ENCODE assay signal across 1 cellular context in genomic region chr1:40384413-40384762, GRCh38.
TF ChIP-seq lines count a peak whose summit lies in the region.

No MANE protein-coding gene starts in this region.

TF ChIP-seq in HepG2, 621 proteins besides CTCF, POLR2A, EP300 and RAD21 (continued from another document and continues in another):
- TF ChIP-seq BCLAF1 (IDR thresholded peaks at IDR 0.05), result no peak
- TF ChIP-seq ZBTB4 (CRISPR knock-in tag; IDR thresholded peaks at IDR 0.05; ENCODE audit: borderline replicate concordance), result no peak
- TF ChIP-seq TBX2 (CRISPR knock-in tag; IDR thresholded peaks at IDR 0.05; ENCODE audit: borderline replicate concordance), result peak; percentile 34
- TF ChIP-seq ATF7 (IDR thresholded peaks at IDR 0.05), result no peak
- TF ChIP-seq ATF7 (CRISPR knock-in tag; IDR thresholded peaks at IDR 0.05), result no peak
- TF ChIP-seq GMEB2 (CRISPR knock-in tag; IDR thresholded peaks at IDR 0.05; ENCODE audit: low read depth), result no peak
- no peak for TF ChIP-seq ZNF891 (CRISPR knock-in tag; IDR thresholded peaks at IDR 0.05)
- TF ChIP-seq ZNF775 (CRISPR knock-in tag; IDR thresholded peaks at IDR 0.05; ENCODE audit: borderline replicate concordance), result no peak
- no peak for TF ChIP-seq HNRNPUL1 (IDR thresholded peaks at IDR 0.05; ENCODE audit: low read depth, low read length)
- no peak for TF ChIP-seq NFYB (CRISPR knock-in tag; IDR thresholded peaks at IDR 0.05)
- TF ChIP-seq NONO (IDR thresholded peaks at IDR 0.05), result no peak
- TF ChIP-seq NONO (CRISPR knock-in tag; conservative IDR thresholded peaks at IDR 0.05), result no peak
- TF ChIP-seq, protein P1, sequence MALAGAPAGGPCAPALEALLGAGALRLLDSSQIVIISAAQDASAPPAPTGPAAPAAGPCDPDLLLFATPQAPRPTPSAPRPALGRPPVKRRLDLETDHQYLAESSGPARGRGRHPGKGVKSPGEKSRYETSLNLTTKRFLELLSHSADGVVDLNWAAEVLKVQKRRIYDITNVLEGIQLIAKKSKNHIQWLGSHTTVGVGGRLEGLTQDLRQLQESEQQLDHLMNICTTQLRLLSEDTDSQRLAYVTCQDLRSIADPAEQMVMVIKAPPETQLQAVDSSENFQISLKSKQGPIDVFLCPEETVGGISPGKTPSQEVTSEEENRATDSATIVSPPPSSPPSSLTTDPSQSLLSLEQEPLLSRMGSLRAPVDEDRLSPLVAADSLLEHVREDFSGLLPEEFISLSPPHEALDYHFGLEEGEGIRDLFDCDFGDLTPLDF (CRISPR knock-in tag; IDR thresholded peaks at IDR 0.05), result no peak
- peak; percentile 18; the same call in 1 of the 2 replicates for TF ChIP-seq MYPOP (CRISPR knock-in tag; IDR thresholded peaks at IDR 0.05)
- TF ChIP-seq ZBTB7B (CRISPR knock-in tag; IDR thresholded peaks at IDR 0.05), result no peak
- no peak for TF ChIP-seq ZNF234 (CRISPR knock-in tag; conservative IDR thresholded peaks at IDR 0.05)
- no peak for TF ChIP-seq SOX13 (IDR thresholded peaks at IDR 0.05)
- TF ChIP-seq SOX13 (CRISPR knock-in tag; conservative IDR thresholded peaks at IDR 0.05 in 1 of 2, IDR thresholded peaks at IDR 0.05 in 1 of 2), result peak in 1 of 2 experiments; percentile 35; a peak in 1 of 4 replicates
- no peak for TF ChIP-seq SP1 (IDR thresholded peaks at IDR 0.05)
- TF ChIP-seq SP1 (CRISPR knock-in tag; IDR thresholded peaks at IDR 0.05), result no peak
- TF ChIP-seq RELA (CRISPR knock-in tag; IDR thresholded peaks at IDR 0.05), result no peak
- no peak for TF ChIP-seq ZNF414 (CRISPR knock-in tag; IDR thresholded peaks at IDR 0.05)
- TF ChIP-seq, protein P2, sequence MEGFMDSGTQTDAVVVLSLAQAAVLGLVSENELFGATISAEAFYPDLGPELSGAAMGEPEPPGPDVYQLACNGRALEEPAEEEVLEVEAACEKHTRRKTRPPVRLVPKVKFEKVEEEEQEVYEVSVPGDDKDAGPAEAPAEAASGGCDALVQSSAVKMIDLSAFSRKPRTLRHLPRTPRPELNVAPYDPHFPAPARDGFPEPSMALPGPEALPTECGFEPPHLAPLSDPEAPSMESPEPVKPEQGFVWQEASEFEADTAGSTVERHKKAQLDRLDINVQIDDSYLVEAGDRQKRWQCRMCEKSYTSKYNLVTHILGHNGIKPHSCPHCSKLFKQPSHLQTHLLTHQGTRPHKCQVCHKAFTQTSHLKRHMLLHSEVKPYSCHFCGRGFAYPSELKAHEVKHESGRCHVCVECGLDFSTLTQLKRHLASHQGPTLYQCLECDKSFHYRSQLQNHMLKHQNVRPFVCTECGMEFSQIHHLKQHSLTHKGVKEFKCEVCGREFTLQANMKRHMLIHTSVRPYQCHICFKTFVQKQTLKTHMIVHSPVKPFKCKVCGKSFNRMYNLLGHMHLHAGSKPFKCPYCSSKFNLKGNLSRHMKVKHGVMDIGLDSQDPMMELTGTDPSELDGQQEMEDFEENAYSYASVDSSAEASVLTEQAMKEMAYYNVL (CRISPR knock-in tag; IDR thresholded peaks at IDR 0.05; ENCODE audit: borderline replicate concordance), result 0 out of 2 replicates have a peak, but pooled peaks have one; percentile 31
- no peak for TF ChIP-seq ZBTB7A (CRISPR knock-in tag; IDR thresholded peaks at IDR 0.05)
- no peak for TF ChIP-seq LCORL (IDR thresholded peaks at IDR 0.05)
- no peak for TF ChIP-seq LCORL (CRISPR knock-in tag; IDR thresholded peaks at IDR 0.05)
- TF ChIP-seq ZMAT3 (CRISPR knock-in tag; conservative IDR thresholded peaks at IDR 0.05), result no peak
- no peak for TF ChIP-seq PHF20 (CRISPR knock-in tag; IDR thresholded peaks at IDR 0.05)
- TF ChIP-seq IRF2 (CRISPR knock-in tag; IDR thresholded peaks at IDR 0.05), result 0 out of 2 replicates have a peak, but pooled peaks have one; percentile 3
- TF ChIP-seq PCBP1 (IDR thresholded peaks at IDR 0.05; ENCODE audit: borderline replicate concordance, low read depth, low read length), result no peak
- no peak for TF ChIP-seq PITX1 (CRISPR knock-in tag; IDR thresholded peaks at IDR 0.05)
- no peak for TF ChIP-seq SP4 (CRISPR knock-in tag; IDR thresholded peaks at IDR 0.05)
- TF ChIP-seq GATA4 (IDR thresholded peaks at IDR 0.05; ENCODE audit: borderline replicate concordance, low read depth), result no peak
- TF ChIP-seq TIGD3 (CRISPR knock-in tag; IDR thresholded peaks at IDR 0.05; ENCODE audit: borderline replicate concordance), result no peak
- TF ChIP-seq ZNF589 (CRISPR knock-in tag; conservative IDR thresholded peaks at IDR 0.05), result no peak
- no peak for TF ChIP-seq BCL3 (CRISPR knock-in tag; IDR thresholded peaks at IDR 0.05)
- TF ChIP-seq, protein P3, sequence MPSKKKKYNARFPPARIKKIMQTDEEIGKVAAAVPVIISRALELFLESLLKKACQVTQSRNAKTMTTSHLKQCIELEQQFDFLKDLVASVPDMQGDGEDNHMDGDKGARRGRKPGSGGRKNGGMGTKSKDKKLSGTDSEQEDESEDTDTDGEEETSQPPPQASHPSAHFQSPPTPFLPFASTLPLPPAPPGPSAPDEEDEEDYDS (CRISPR knock-in tag; IDR thresholded peaks at IDR 0.05), result no peak
- TF ChIP-seq, protein P4, sequence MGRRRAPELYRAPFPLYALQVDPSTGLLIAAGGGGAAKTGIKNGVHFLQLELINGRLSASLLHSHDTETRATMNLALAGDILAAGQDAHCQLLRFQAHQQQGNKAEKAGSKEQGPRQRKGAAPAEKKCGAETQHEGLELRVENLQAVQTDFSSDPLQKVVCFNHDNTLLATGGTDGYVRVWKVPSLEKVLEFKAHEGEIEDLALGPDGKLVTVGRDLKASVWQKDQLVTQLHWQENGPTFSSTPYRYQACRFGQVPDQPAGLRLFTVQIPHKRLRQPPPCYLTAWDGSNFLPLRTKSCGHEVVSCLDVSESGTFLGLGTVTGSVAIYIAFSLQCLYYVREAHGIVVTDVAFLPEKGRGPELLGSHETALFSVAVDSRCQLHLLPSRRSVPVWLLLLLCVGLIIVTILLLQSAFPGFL (CRISPR knock-in tag; IDR thresholded peaks at IDR 0.05), result no peak
- no peak for TF ChIP-seq ZNF496 (CRISPR knock-in tag; IDR thresholded peaks at IDR 0.05; ENCODE audit: insufficient replicate concordance)
- no peak for TF ChIP-seq MAZ (IDR thresholded peaks at IDR 0.05; ENCODE audit: borderline replicate concordance, low read depth, low read length)
- no peak for TF ChIP-seq MAZ (CRISPR knock-in tag; IDR thresholded peaks at IDR 0.05; ENCODE audit: low read depth)
- no peak for TF ChIP-seq MYNN (CRISPR knock-in tag; IDR thresholded peaks at IDR 0.05; ENCODE audit: low read depth)
- no peak for TF ChIP-seq ZNF691 (CRISPR knock-in tag; IDR thresholded peaks at IDR 0.05; ENCODE audit: borderline replicate concordance, low read depth)
- no peak for TF ChIP-seq RARG (CRISPR knock-in tag; IDR thresholded peaks at IDR 0.05; ENCODE audit: low read depth)
- TF ChIP-seq ZFP62 (CRISPR knock-in tag; IDR thresholded peaks at IDR 0.05), result no peak
- no peak for TF ChIP-seq FOSL2 (CRISPR knock-in tag; IDR thresholded peaks at IDR 0.05)
- TF ChIP-seq ZNF564 (CRISPR knock-in tag; IDR thresholded peaks at IDR 0.05), result no peak
- TF ChIP-seq TBP (CRISPR knock-in tag; IDR thresholded peaks at IDR 0.05), result no peak
- TF ChIP-seq RXRA (CRISPR knock-in tag; IDR thresholded peaks at IDR 0.05), result no peak
- no peak for TF ChIP-seq ZNF607 (CRISPR knock-in tag; IDR thresholded peaks at IDR 0.05; ENCODE audit: borderline replicate concordance)
